Comparison of ENCODE assay signal across 16 cellular contexts in the genomic region with DNA sequence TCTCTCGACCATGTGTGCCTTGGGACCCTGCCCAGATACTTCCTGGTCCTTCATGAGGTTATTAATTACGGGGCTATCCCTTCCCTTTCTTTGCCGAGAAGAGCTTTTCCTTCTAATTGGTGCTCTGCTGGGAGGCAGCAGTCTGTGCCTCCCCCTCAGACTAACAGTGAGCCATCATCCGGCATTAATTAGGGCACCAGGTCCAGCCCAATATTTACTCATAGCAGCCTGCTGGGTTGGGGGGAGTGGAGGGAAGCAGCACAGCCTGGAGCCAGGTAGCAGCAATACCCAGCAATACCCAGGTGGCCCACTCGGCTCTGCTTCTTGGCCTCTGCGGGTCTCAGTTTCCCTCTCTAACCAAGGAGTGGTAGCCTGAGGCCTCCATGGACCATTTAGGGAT. TPM values are rescaled to one million over a fixed set of nuclear protein-coding genes. Genes with fewer than 3 reads are reported as not detected.
DNase-seq lines count a peak whose midpoint lies in the region; ATAC-seq lines count a peak whose summit lies in the region.
"Had no signal": no experiment of that assay in that cellular context is flagged by ENCODE, and none has a peak within 500 bp of the region (broad histone marks: within the 10 kb centered on the region; RNA-seq: fewer than 3 reads in every experiment).

No MANE protein-coding gene starts in this region.

- peak; percentile 45 for DNase-seq in DMS79 treated with DMSO at 0.1 percent for 48 hours (lab: John Stamatoyannopoulos, UW)
- DNase-seq in NCI-H146 (lab: John Stamatoyannopoulos, UW): peak; percentile 70
- peak; percentile 11 to 50 for DNase-seq in NCI-H446 (lab: John Stamatoyannopoulos, UW)
- DNase-seq in retina: peak; percentile 49
- DNase-seq in activated naive CD4-positive, alpha-beta T cell treated with anti-CD3 and anti-CD28 coated beads, Interleukin-2, amount 50 U/mL, for 16 hours: no peak
- DNase-seq in HT-29 (ENCODE audit: low spot score): no peak
- DNase-seq: ACHN, H7, KG1, MV-4-11, NCI-H774, PC-3, SIG-M5, T-helper 1 cell had no signal

- no peak for ATAC-seq in GM21381 (IDR thresholded peaks at IDR 0.05; ENCODE audit: unreplicated experiment)
- ATAC-seq: PC-3, SK-N-SH treated with all-trans-retinoic acid at 6 μM for 48 hours had no signal

RNA-seq across cellular contexts. Expression of a gene that starts 20.1 kb away (rescaled TPM):
- total RNA-seq in HT-29 (2014; rRNA removed; shearing (Covaris generic)): 0.33 and 0.42 TPM in 2 replicates

Comparison
In these comparisons a context has a peak if more than half of its experiments do, and no peak if none do; other contexts are left out.
1. DNase-seq: peak in DMS79 treated with DMSO at 0.1 percent for 48 hours (single experiment), NCI-H146 (single experiment), NCI-H446 (2 of 2) and retina (single experiment); none in activated naive CD4-positive, alpha-beta T cell treated with anti-CD3 and anti-CD28 coated beads, Interleukin-2, amount 50 U/mL, for 16 hours (single experiment) and HT-29 (single experiment).